In the genomic region with DNA sequence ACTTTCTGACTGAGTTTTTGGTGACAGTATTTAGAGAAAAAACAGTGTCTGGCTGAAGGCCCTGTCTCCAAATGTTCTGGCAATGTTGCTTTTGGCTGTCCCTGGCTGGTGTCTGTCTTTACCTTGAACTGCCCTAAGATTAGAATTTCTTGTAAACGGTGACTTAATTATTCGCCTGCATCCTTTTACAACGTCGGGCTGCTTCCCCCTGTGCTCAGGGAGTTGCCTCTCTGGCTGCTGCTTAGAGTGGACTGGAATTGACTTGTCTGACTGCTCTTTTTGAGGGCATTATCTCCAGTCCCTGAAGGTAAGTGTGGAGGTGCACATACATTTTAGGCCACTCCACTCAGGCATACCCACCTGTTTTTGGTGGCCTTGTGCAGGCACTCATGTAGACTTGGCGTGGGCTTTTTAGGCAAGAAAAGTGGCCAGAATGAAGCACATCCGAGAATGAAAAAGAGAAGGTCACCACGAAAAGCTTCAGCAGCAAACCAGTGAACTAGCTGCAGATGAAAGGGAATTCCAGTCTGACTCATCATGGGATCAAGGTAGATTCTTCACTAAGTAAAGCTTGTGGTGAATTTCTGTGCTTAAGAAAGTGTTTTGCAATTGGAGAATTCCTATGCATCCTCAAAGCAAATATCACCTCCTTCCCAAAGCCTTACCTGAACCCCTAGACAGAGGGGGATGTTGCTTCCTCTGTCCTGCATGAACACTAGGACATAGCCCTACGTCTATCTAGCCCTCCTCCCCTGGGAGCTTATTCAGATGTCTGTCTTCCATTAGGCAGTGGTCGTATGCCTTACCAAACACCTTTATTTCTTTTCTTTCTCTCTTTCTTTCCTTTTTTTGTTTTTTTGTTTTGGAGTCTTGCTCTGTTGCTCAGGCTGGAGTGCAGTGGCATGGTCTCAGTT, we compare ENCODE assay signal across 12 cellular contexts.
DNase-seq lines count a peak whose midpoint lies in the region; ATAC-seq, FAIRE-seq and TF ChIP-seq lines count a peak whose summit lies in the region.
"Had no signal": no experiment of that assay in that cellular context is flagged by ENCODE, and none has a peak within 500 bp of the region (broad histone marks: within the 10 kb centered on the region; RNA-seq: fewer than 3 reads in every experiment).

No MANE protein-coding gene starts in this region.

- peaks cover 12% of the 10 kb centered on the region for H3K9me1 ChIP-seq in IMR-90 (ENCODE audit: insufficient read depth, low read length)

- POLR2A ChIA-PET in IMR-90 (lab: Charles Lee; ENCODE audit: unreplicated experiment) = no interaction called here

- no peak overlapping the region for H3K23ac ChIP-seq in IMR-90 (ENCODE audit: low read depth, low read length)

- TF ChIP-seq POLR2A in IMR-90 (IDR thresholded peaks at IDR 0.05; ENCODE audit: low read depth, low read length) = no peak

- 0 out of 3 replicates have a peak overlapping the region, but pooled peaks have one; percentile 30 for H2BK15ac ChIP-seq in IMR-90 (ENCODE audit: low read depth, low read length)

- in situ Hi-C loops in IMR-90 (cut with MboI; ENCODE audit: low sequenced_read_pairs) (no loop called here), KBM-7 (cut with MboI; ENCODE audit: low pct_unique_long_range_greater_than_20kb, low sequenced_read_pairs) (no loop called here)

- H2BK5ac ChIP-seq in IMR-90 (ENCODE audit: low read depth, low read length, poor library complexity, severe bottlenecking) = no peak overlapping the region

- no peaks in the 10 kb centered on the region for H3K79me1 ChIP-seq in IMR-90 (ENCODE audit: low read depth in 1 of 2, low read length in 2 of 2)

- no peaks in the 10 kb centered on the region; the same call in 1 of the 2 replicates for H3K27me3 ChIP-seq in IMR-90 (ENCODE audit: control insufficient read depth, insufficient read depth, low read length)
- H3K27me3 ChIP-seq: BLaER1 treated with 17β-estradiol and CSF1 and Interleukin-3, amounts not matched to agents 10 nM and 100 nM had no signal

- H3K14ac ChIP-seq in IMR-90 (replicated peaks; ENCODE audit: low read depth, low read length) = peak overlapping the region; percentile 50; the same call in 1 of the 2 replicates

- no peak overlapping the region for H3K18ac ChIP-seq in IMR-90 (ENCODE audit: low read depth, low read length)

- DNase-seq in A172 (ENCODE audit: low spot score) (peak; percentile 73), IMR-90 (peak; percentile 69), germinal center (ENCODE audit: low spot score) (no peak), NCI-H1436 treated with DMSO at 0.1 percent for 48 hours (lab: John Stamatoyannopoulos, UW) (no peak), HTR-8/SVneo (ENCODE audit: insufficient read length, low spot score) (no peak), KBM-7 (no peak)
- DNase-seq: activated CD4-positive, alpha-beta T cell treated with anti-CD3 and anti-CD28 coated beads for 36 hours; NCI-H2029 treated with DMSO at 0.1 percent for 48 hours had no signal

- peak overlapping the region; percentile 4; the same call in 1 of the 2 replicates for H2BK20ac ChIP-seq in IMR-90 (ENCODE audit: low read depth, low read length)

- H2AFZ ChIP-seq in IMR-90 (replicated peaks; ENCODE audit: low read length, poor library complexity) = peak overlapping the region; percentile 38

- no peak for TF ChIP-seq CTCF in IMR-90 (conservative IDR thresholded peaks at IDR 0.05; ENCODE audit: low read depth, low read length)

- peaks cover 7% of the 10 kb centered on the region for H3K4me1 ChIP-seq in IMR-90 (ENCODE audit: control insufficient read depth, insufficient read depth, low read length)

- no peak for TF ChIP-seq RAD21 in IMR-90 (IDR thresholded peaks at IDR 0.05; ENCODE audit: low read length)

- FAIRE-seq in HTR-8/SVneo (lab: Jason Lieb, UNC) = no peak
- FAIRE-seq: endometrium had no signal

- H3K27ac ChIP-seq in IMR-90 (ENCODE audit: insufficient read depth, low read length) = no peak overlapping the region
- H3K27ac ChIP-seq: BLaER1 treated with 17β-estradiol and CSF1 and Interleukin-3, amounts not matched to agents 10 nM and 100 nM had no signal

- no peak overlapping the region for H3K4me3 ChIP-seq in IMR-90 (ENCODE audit: insufficient read depth, low read depth, low read length)
- H3K4me3 ChIP-seq: BLaER1 treated with 17β-estradiol and CSF1 and Interleukin-3, amounts not matched to agents 10 nM and 100 nM had no signal

- peak overlapping the region; percentile 20 for H2AK5ac ChIP-seq in IMR-90 (ENCODE audit: low read depth, low read length)

- H4K8ac ChIP-seq in IMR-90 (ENCODE audit: low read depth in 2 of 2, low read length in 2 of 2) = peak overlapping the region in 1 of 2 experiments; percentile 12; a peak in 1 of 4 replicates

- ATAC-seq in GM19455 (IDR thresholded peaks at IDR 0.05; ENCODE audit: unreplicated experiment) (peak; percentile 62), IMR-90 (ENCODE audit: low read depth) (peak; percentile 40), esophagus mucosa (peak; percentile 59)
- ATAC-seq: activated CD4-positive, alpha-beta T cell treated with anti-CD3 and anti-CD28 coated beads for 36 hours had no signal

- no peak overlapping the region for H3K56ac ChIP-seq in IMR-90 (ENCODE audit: extremely low read depth, insufficient read depth, low read length)

- H3K9me3 ChIP-seq in IMR-90 (ENCODE audit: control insufficient read depth, insufficient read depth, low read length) = no peaks in the 10 kb centered on the region

- no peak overlapping the region for H4K91ac ChIP-seq in IMR-90 (ENCODE audit: insufficient read depth, low read depth, low read length)

- no TSS peak for BruUV-seq in IMR-90 (replicated peaks; lab: Mats Ljungman, UMichigan)

- WGBS in IMR-90 (ENCODE audit: extremely low coverage in 2 of 2, insufficient read length in 1 of 2), 2 experiments = 40% methylated on average over 1 of the region's 9 CpGs; no CpG with 5 or more reads in 1 of the 2 experiments

- CTCF ChIA-PET in IMR-90 (lab: Yijun Ruan, JAX) = no interaction called here

- H3K9ac ChIP-seq in IMR-90 (ENCODE audit: low read depth, low read length) = no peak overlapping the region
- H3K9ac ChIP-seq: BLaER1 treated with 17β-estradiol and CSF1 and Interleukin-3, amounts not matched to agents 10 nM and 100 nM had no signal

- H4K20me1 ChIP-seq in IMR-90 (ENCODE audit: insufficient read depth, low read length) = no peaks in the 10 kb centered on the region
- H4K20me1 ChIP-seq: BLaER1 treated with 17β-estradiol and CSF1 and Interleukin-3, amounts not matched to agents 10 nM and 100 nM had no signal

- peak overlapping the region; percentile 58 for H2AK9ac ChIP-seq in IMR-90 (replicated peaks; ENCODE audit: low read depth, low read length, poor library complexity)

- H4K5ac ChIP-seq in IMR-90 (ENCODE audit: low read depth, low read length) = no peak overlapping the region

- peak overlapping the region; percentile 44; the same call in 1 of the 2 replicates for H2BK120ac ChIP-seq in IMR-90 (ENCODE audit: low read depth, low read length)

- no peak overlapping the region for H3K4me2 ChIP-seq in IMR-90 (ENCODE audit: low read depth, low read length)

- H3K36me3 ChIP-seq in IMR-90 (ENCODE audit: control insufficient read depth, insufficient read depth, low read length) = no peaks in the 10 kb centered on the region
- H3K36me3 ChIP-seq: BLaER1 treated with 17β-estradiol and CSF1 and Interleukin-3, amounts not matched to agents 10 nM and 100 nM had no signal

- dilution Hi-C loops in IMR-90 (cut with HindIII; ENCODE audit: low sequenced_read_pairs, unreplicated experiment) = no loop called here

- intact Hi-C loops in IMR-90 (cut with micrococcal nuclease) = no loop called here

- H3K4ac ChIP-seq in IMR-90 (ENCODE audit: low read depth, low read length) = peak overlapping the region; percentile 38; the same call in 1 of the 2 replicates

TF ChIP-seq in IMR-90, 13 proteins besides CTCF, POLR2A, EP300 and RAD21:
- no peak for TF ChIP-seq MAFK (IDR thresholded peaks at IDR 0.05; ENCODE audit: low read depth, low read length)
- no peak for TF ChIP-seq RCOR1 (IDR thresholded peaks at IDR 0.05; ENCODE audit: insufficient replicate concordance, low read length)
- TF ChIP-seq, protein P1, sequence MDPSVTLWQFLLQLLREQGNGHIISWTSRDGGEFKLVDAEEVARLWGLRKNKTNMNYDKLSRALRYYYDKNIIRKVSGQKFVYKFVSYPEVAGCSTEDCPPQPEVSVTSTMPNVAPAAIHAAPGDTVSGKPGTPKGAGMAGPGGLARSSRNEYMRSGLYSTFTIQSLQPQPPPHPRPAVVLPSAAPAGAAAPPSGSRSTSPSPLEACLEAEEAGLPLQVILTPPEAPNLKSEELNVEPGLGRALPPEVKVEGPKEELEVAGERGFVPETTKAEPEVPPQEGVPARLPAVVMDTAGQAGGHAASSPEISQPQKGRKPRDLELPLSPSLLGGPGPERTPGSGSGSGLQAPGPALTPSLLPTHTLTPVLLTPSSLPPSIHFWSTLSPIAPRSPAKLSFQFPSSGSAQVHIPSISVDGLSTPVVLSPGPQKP (IDR thresholded peaks at IDR 0.05; ENCODE audit: borderline replicate concordance, low read depth, low read length) = no peak
- TF ChIP-seq, protein P2, sequence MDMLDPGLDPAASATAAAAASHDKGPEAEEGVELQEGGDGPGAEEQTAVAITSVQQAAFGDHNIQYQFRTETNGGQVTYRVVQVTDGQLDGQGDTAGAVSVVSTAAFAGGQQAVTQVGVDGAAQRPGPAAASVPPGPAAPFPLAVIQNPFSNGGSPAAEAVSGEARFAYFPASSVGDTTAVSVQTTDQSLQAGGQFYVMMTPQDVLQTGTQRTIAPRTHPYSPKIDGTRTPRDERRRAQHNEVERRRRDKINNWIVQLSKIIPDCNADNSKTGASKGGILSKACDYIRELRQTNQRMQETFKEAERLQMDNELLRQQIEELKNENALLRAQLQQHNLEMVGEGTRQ (IDR thresholded peaks at IDR 0.05; ENCODE audit: low read depth, low read length) = no peak
- peak; percentile 12; the same call in 1 of the 2 replicates for TF ChIP-seq CEBPB (IDR thresholded peaks at IDR 0.05; ENCODE audit: low read depth, low read length)
- TF ChIP-seq FOS (IDR thresholded peaks at IDR 0.05; ENCODE audit: low read depth, low read length) = no peak
- no peak for TF ChIP-seq BHLHE40 (IDR thresholded peaks at IDR 0.05; ENCODE audit: low read depth, low read length)
- no peak for TF ChIP-seq NFE2L2 (IDR thresholded peaks at IDR 0.05; ENCODE audit: low read depth, low read length)
- TF ChIP-seq MXI1 (IDR thresholded peaks at IDR 0.05; ENCODE audit: borderline replicate concordance, low read depth, low read length) = no peak

Comparison
In these comparisons a context has a peak if more than half of its experiments do, and no peak if none do; other contexts are left out.
1. DNase-seq: peak in A172 (single experiment) and IMR-90 (single experiment); none in germinal center (single experiment), NCI-H1436 treated with DMSO at 0.1 percent for 48 hours (single experiment), HTR-8/SVneo (single experiment) and KBM-7 (single experiment).
2. Peak in every context shown above with its lines, with median percentiles within 50 percentile points of each other: ATAC-seq.